ENCODE assay signal across 1 cellular context in genomic region chr3:177441813-177442646, GRCh38.
TF ChIP-seq lines count a peak whose summit lies in the region.

No MANE protein-coding gene starts in this region.

TF ChIP-seq in K562, 482 proteins besides CTCF, POLR2A, EP300 and RAD21 (continued from another document):
- TF ChIP-seq SIX5 (IDR thresholded peaks at IDR 0.05; ENCODE audit: borderline replicate concordance in 1 of 2, insufficient read depth in 1 of 2, low read depth in 1 of 2, low read length in 2 of 2), result no peak
- no peak for TF ChIP-seq HIVEP1 (CRISPR knock-in tag; IDR thresholded peaks at IDR 0.05)
